In genomic region chr16:84174396-84174795, GRCh38 we compare ENCODE assay signal across 24 cellular contexts. TPM values are rescaled to one million over a fixed set of nuclear protein-coding genes. Genes with fewer than 3 reads are reported as not detected.
DNase-seq lines count a peak whose midpoint lies in the region; ATAC-seq, FAIRE-seq and TF ChIP-seq lines count a peak whose summit lies in the region.
"Had no signal": no experiment of that assay in that cellular context is flagged by ENCODE, and none has a peak within 500 bp of the region (broad histone marks: within the 10 kb centered on the region; RNA-seq: fewer than 3 reads in every experiment).

No MANE protein-coding gene starts in this region.

- 90% methylated on average over 4 of the region's 11 CpGs; no CpG with 5 or more reads in 1 of the 2 experiments for WGBS in IMR-90 (ENCODE audit: extremely low coverage in 2 of 2, insufficient read length in 1 of 2), 2 experiments
- WGBS in K562 (ENCODE audit: insufficient coverage, low coverage, missing lambda C conversion rate), result 2% methylated on average over 11 of the region's 11 CpGs

- no peak overlapping the region for H2BK15ac ChIP-seq in IMR-90 (ENCODE audit: low read depth, low read length)

- ATAC-seq in HCT116 (no peak), IMR-90 (ENCODE audit: low read depth) (no peak), K562 (no peak)
- ATAC-seq: A549 had no signal

- H3K9ac ChIP-seq in HCT116 (ENCODE audit: low read length), result no peak overlapping the region
- no peak overlapping the region for H3K9ac ChIP-seq in IMR-90 (ENCODE audit: low read depth, low read length)
- no peak overlapping the region for H3K9ac ChIP-seq in K562 (ENCODE audit: insufficient read depth in 1 of 2, low read depth in 2 of 2, low read length in 2 of 2)

- intact Hi-C loops in HCT116 (cut with micrococcal nuclease), result no loop called here
- intact Hi-C loops in IMR-90 (cut with micrococcal nuclease), result no loop called here
- intact Hi-C loops in K562 (cut with micrococcal nuclease), result loop anchor here (2.0 kb wide), 1 partner anchor 34 kb away; no protein-coding TSS in a partner anchor

- in situ Hi-C loops in IMR-90 (cut with MboI; ENCODE audit: low sequenced_read_pairs), result loop anchor here (10.0 kb wide), 1 partner anchor 210 kb away; the partner anchor contains the start of gene NECAB2
- in situ Hi-C loops in K562 (cut with MboI), result no loop called here

- H2AFZ ChIP-seq in HCT116 (ENCODE audit: low read depth, low read length, poor library complexity, severe bottlenecking), result no peak overlapping the region
- H2AFZ ChIP-seq in IMR-90 (replicated peaks; ENCODE audit: low read length, poor library complexity), result no peak overlapping the region
- H2AFZ ChIP-seq in K562 (ENCODE audit: low read depth, low read length), result no peak overlapping the region; the same call in 1 of the 2 replicates

- BruUV-seq in HCT116 (replicated peaks; lab: Mats Ljungman, UMichigan) (TSS peak; percentile 18), IMR-90 (replicated peaks; lab: Mats Ljungman, UMichigan) (no TSS peak), K562 (replicated peaks; lab: Mats Ljungman, UMichigan) (no TSS peak)

- H3K9me2 ChIP-seq in HCT116 (ENCODE audit: insufficient read depth), result no peaks in the 10 kb centered on the region

- no peak overlapping the region for H2BK120ac ChIP-seq in IMR-90 (ENCODE audit: low read depth, low read length)

- no peak overlapping the region for H4K91ac ChIP-seq in IMR-90 (ENCODE audit: insufficient read depth, low read depth, low read length)

- H3K23ac ChIP-seq in IMR-90 (ENCODE audit: low read depth, low read length), result no peak overlapping the region

- H3K4me3 ChIP-seq in HCT116 (replicated peaks in 1 of 2; ENCODE audit: low read depth in 1 of 2, low read length in 2 of 2) (no peak overlapping the region), IMR-90 (ENCODE audit: insufficient read depth, low read depth, low read length) (no peak overlapping the region), K562 (no peak overlapping the region), SJCRH30 (no peak overlapping the region)
- H3K4me3 ChIP-seq: A549, HAP-1 had no signal

- H3K36me3 ChIP-seq in HCT116 (ENCODE audit: control insufficient read depth in 1 of 2, insufficient read depth in 2 of 2, low read length in 2 of 2), result peaks cover 6 to 7% of the 10 kb centered on the region in 2 experiments; a peak in 2 of 4 replicates
- peaks cover 9% of the 10 kb centered on the region for H3K36me3 ChIP-seq in IMR-90 (ENCODE audit: control insufficient read depth, insufficient read depth, low read length)
- H3K36me3 ChIP-seq in K562 (ENCODE audit: control insufficient read depth, insufficient read depth, low read length), result peaks cover 18% of the 10 kb centered on the region; the same call in 1 of the 3 replicates
- H3K36me3 ChIP-seq in SJCRH30, result peaks cover 3% of the 10 kb centered on the region; the same call in 1 of the 2 replicates

- no peaks in the 10 kb centered on the region for H3K9me3 ChIP-seq in HCT116 (ENCODE audit: control insufficient read depth in 1 of 2, insufficient read depth in 1 of 2, low read depth in 1 of 2, low read length in 2 of 2)
- no peaks in the 10 kb centered on the region for H3K9me3 ChIP-seq in IMR-90 (ENCODE audit: control insufficient read depth, insufficient read depth, low read length)
- H3K9me3 ChIP-seq in K562 (replicated peaks; ENCODE audit: control insufficient read depth, insufficient read depth, low read depth, low read length), result no peaks in the 10 kb centered on the region
- H3K9me3 ChIP-seq in SJCRH30 (replicated peaks), result no peaks in the 10 kb centered on the region
- H3K9me3 ChIP-seq: A549, HAP-1 had no signal

- H3K56ac ChIP-seq in IMR-90 (ENCODE audit: extremely low read depth, insufficient read depth, low read length), result no peak overlapping the region

- H3K4me1 Mint-ChIP-seq in progenitor cell of endocrine pancreas (ENCODE audit: low read depth), result peaks cover 4% of the 10 kb centered on the region

- no peaks in the 10 kb centered on the region for H3K9me3 Mint-ChIP-seq in progenitor cell of endocrine pancreas (ENCODE audit: low read depth)
- H3K9me3 Mint-ChIP-seq: CD4-positive, alpha-beta memory T cell had no signal

- no peak overlapping the region for H3K4ac ChIP-seq in IMR-90 (ENCODE audit: low read depth, low read length)

- H3K79me2 ChIP-seq in HCT116 (ENCODE audit: insufficient read depth, low read length) (no peaks in the 10 kb centered on the region), K562 (ENCODE audit: control insufficient read depth, insufficient read depth, low read length) (no peaks in the 10 kb centered on the region)

- no peak overlapping the region for H3K18ac ChIP-seq in IMR-90 (ENCODE audit: low read depth, low read length)

- DNase-seq in HCT116 (ENCODE audit: low read depth, low spot score) (no peak), IMR-90 (no peak), K562 (ENCODE audit: extremely low read depth in 1 of 4, low spot score in 3 of 4) (no peak), progenitor cell of endocrine pancreas (ENCODE audit: low spot score, unreplicated experiment) (no peak), SJCRH30 (no peak), AG08396 (ENCODE audit: low spot score) (no peak)
- no peak for DNase-seq in activated naive CD4-positive, alpha-beta T cell treated with anti-CD3 and anti-CD28 coated beads, Interleukin-2, amount 50 U/mL, for 16 hours
- DNase-seq: 8988T; ACHN; C1 segment of cervical spinal cord; Calu3; CD4-positive, alpha-beta memory T cell; COR-L47; DMS53; DMS79 treated with DMSO at 0.1 percent for 48 hours; GF-D8; GOT3 had no signal

- H3K27ac ChIP-seq in HCT116 (ENCODE audit: low read depth, low read length), result no peak overlapping the region
- H3K27ac ChIP-seq in IMR-90 (ENCODE audit: insufficient read depth, low read length), result no peak overlapping the region
- H3K27ac ChIP-seq in K562 (ENCODE audit: extremely low read depth, low read depth, low read length), result no peak overlapping the region
- no peak overlapping the region for H3K27ac ChIP-seq in SJCRH30
- H3K27ac ChIP-seq: A549 had no signal

- H3K14ac ChIP-seq in IMR-90 (replicated peaks; ENCODE audit: low read depth, low read length), result no peak overlapping the region

- TF ChIP-seq CTCF in HCT116 (IDR thresholded peaks at IDR 0.05 in 2 of 3, conservative IDR thresholded peaks at IDR 0.05 in 1 of 3; ENCODE audit: borderline replicate concordance in 1 of 3, insufficient read depth in 1 of 3, low read depth in 2 of 3, low read length in 2 of 3) (no peak), IMR-90 (conservative IDR thresholded peaks at IDR 0.05; ENCODE audit: low read depth, low read length) (no peak), K562 (IDR thresholded peaks at IDR 0.05 in 2 of 3, conservative IDR thresholded peaks at IDR 0.05 in 1 of 3; ENCODE audit: insufficient read depth in 2 of 3, low read depth in 1 of 3, low read length in 3 of 3) (no peak), progenitor cell of endocrine pancreas (IDR thresholded peaks at IDR 0.05; ENCODE audit: unreplicated experiment) (no peak)

- H3K4me2 ChIP-seq in HCT116 (ENCODE audit: low read length) (no peak overlapping the region), IMR-90 (ENCODE audit: low read depth, low read length) (no peak overlapping the region), K562 (ENCODE audit: insufficient read depth, low read length) (no peak overlapping the region; the same call in 1 of the 2 replicates)
- H3K4me2 ChIP-seq: A549 had no signal

- H2AK5ac ChIP-seq in IMR-90 (ENCODE audit: low read depth, low read length), result 0 out of 2 replicates have a peak overlapping the region, but pooled peaks have one; percentile 9

- RAD21 ChIA-PET in HCT116 (lab: Charles Lee; ENCODE audit: low non-redundant PET in 1 of 2, low total read pairs in 2 of 2, uncharacterized antibody in 2 of 2, unreplicated experiment in 2 of 2), result no interaction called here

- TF ChIP-seq POLR2A in HCT116 (IDR thresholded peaks at IDR 0.05; ENCODE audit: borderline replicate concordance, extremely low read depth, insufficient read depth, insufficient read length), result no peak
- TF ChIP-seq POLR2A in IMR-90 (IDR thresholded peaks at IDR 0.05; ENCODE audit: low read depth, low read length), result no peak
- TF ChIP-seq POLR2A in K562 (conservative IDR thresholded peaks at IDR 0.05), result no peak

- H4K20me1 ChIP-seq in HCT116 (ENCODE audit: insufficient read depth) (no peaks in the 10 kb centered on the region), IMR-90 (ENCODE audit: insufficient read depth, low read length) (peaks cover 16% of the 10 kb centered on the region), K562 (replicated peaks; ENCODE audit: control insufficient read depth, insufficient read depth, low read length) (peaks cover 20% of the 10 kb centered on the region)

- peaks cover 1% of the 10 kb centered on the region for H3K36me3 Mint-ChIP-seq in progenitor cell of endocrine pancreas (ENCODE audit: insufficient read depth)

- POLR2A ChIA-PET in HCT116 (lab: Charles Lee), result no interaction called here
- POLR2A ChIA-PET in IMR-90 (lab: Charles Lee; ENCODE audit: unreplicated experiment), result no interaction called here
- POLR2A ChIA-PET in K562 (lab: Yijun Ruan, JAX), result no interaction called here

- H2AK9ac ChIP-seq in IMR-90 (replicated peaks; ENCODE audit: low read depth, low read length, poor library complexity), result no peak overlapping the region

- CTCF ChIA-PET in HCT116 (lab: Charles Lee), result interaction anchor here (1.4 kb wide), 1 partner anchor 13 kb away, joined by 3 read pairs; the partner anchor contains the start of gene TAF1C
- CTCF ChIA-PET in IMR-90 (lab: Yijun Ruan, JAX), result interaction anchor here (1.3 to 3.5 kb wide), 3 partner anchors 13 to 83 kb away, joined by 5 to 24 read pairs (median 14); partner anchors contain the start of gene TAF1C
- CTCF ChIA-PET in K562 (lab: Yijun Ruan, JAX; ENCODE audit: low intra/inter-chr PET ratio), result interaction anchor here (1.8 kb wide), 1 partner anchor 89 kb away, joined by 10 read pairs; no protein-coding TSS in a partner anchor

- H2BK5ac ChIP-seq in IMR-90 (ENCODE audit: low read depth, low read length, poor library complexity, severe bottlenecking), result no peak overlapping the region

- TF ChIP-seq EP300 in K562 (IDR thresholded peaks at IDR 0.05; ENCODE audit: low read length), result no peak

- dilution Hi-C loops in IMR-90 (cut with HindIII; ENCODE audit: low sequenced_read_pairs, unreplicated experiment), result no loop called here

- peaks cover 0 to 12% of the 10 kb centered on the region in 2 experiments; a peak in 2 of 4 replicates for H3K79me1 ChIP-seq in IMR-90 (ENCODE audit: low read depth in 1 of 2, low read length in 2 of 2)

- H4K8ac ChIP-seq in IMR-90 (ENCODE audit: low read depth in 2 of 2, low read length in 2 of 2), result no peak overlapping the region

- peaks cover 0 to 18% of the 10 kb centered on the region in 2 experiments; a peak in 3 of 4 replicates for H3K4me1 ChIP-seq in HCT116 (ENCODE audit: control insufficient read depth in 1 of 2, insufficient read depth in 2 of 2, low read length in 2 of 2)
- H3K4me1 ChIP-seq in IMR-90 (ENCODE audit: control insufficient read depth, insufficient read depth, low read length), result peaks cover 15% of the 10 kb centered on the region
- peaks cover 7 to 32% of the 10 kb centered on the region in 2 experiments; a peak in 3 of 5 replicates for H3K4me1 ChIP-seq in K562 (replicated peaks in 1 of 2; ENCODE audit: control insufficient read depth in 2 of 2, insufficient read depth in 2 of 2, low read length in 2 of 2)
- no peaks in the 10 kb centered on the region for H3K4me1 ChIP-seq in SJCRH30

- peak overlapping the region; percentile 67 for H3K27ac Mint-ChIP-seq in progenitor cell of endocrine pancreas

- H3K9me1 ChIP-seq in IMR-90 (ENCODE audit: insufficient read depth, low read length) (peaks cover 12% of the 10 kb centered on the region; the same call in 1 of the 2 replicates), K562 (ENCODE audit: control insufficient read depth, insufficient read depth, low read length) (no peaks in the 10 kb centered on the region)

- TF ChIP-seq RAD21 in HCT116 (IDR thresholded peaks at IDR 0.05; ENCODE audit: low read depth) (no peak), IMR-90 (IDR thresholded peaks at IDR 0.05; ENCODE audit: low read length) (no peak), K562 (CRISPR knock-in tag; conservative IDR thresholded peaks at IDR 0.05 in 1 of 2, IDR thresholded peaks at IDR 0.05 in 1 of 2) (no peak)

- H4K5ac ChIP-seq in IMR-90 (ENCODE audit: low read depth, low read length), result no peak overlapping the region

- peaks cover 7% of the 10 kb centered on the region for H3K27me3 Mint-ChIP-seq in progenitor cell of endocrine pancreas

- no peak overlapping the region for H2BK20ac ChIP-seq in IMR-90 (ENCODE audit: low read depth, low read length)

- no peak overlapping the region for H3K4me3 Mint-ChIP-seq in progenitor cell of endocrine pancreas (ENCODE audit: low read depth)
- H3K4me3 Mint-ChIP-seq: CD4-positive, alpha-beta memory T cell had no signal

- H3K27me3 ChIP-seq in HCT116 (ENCODE audit: insufficient read depth, low read length) (no peaks in the 10 kb centered on the region), IMR-90 (ENCODE audit: control insufficient read depth, insufficient read depth, low read length) (peaks cover 8% of the 10 kb centered on the region; the same call in 1 of the 2 replicates), K562 (ENCODE audit: control insufficient read depth in 2 of 2, insufficient read depth in 2 of 2, low read length in 2 of 2) (peaks cover 11 to 35% of the 10 kb centered on the region in 2 experiments; a peak in 4 of 5 replicates), SJCRH30 (no peaks in the 10 kb centered on the region)

- FAIRE-seq in K562 (lab: Jason Lieb, UNC), result peak; percentile 49
- FAIRE-seq: A549, GM12891, H54 had no signal

RNA-seq across cellular contexts. Expression of gene TAF1C, which starts 12.5 kb away (rescaled TPM):
- 76.3 TPM for total RNA-seq in HCT116 (2021; ENCODE audit: unreplicated experiment)
- polyA plus RNA-seq in HCT116 (2012), result 43.4 and 52.0 TPM in 2 replicates
- 6.1 and 7.3 TPM in 2 replicates for total RNA-seq in IMR-90 (2012; rRNA removed)
- polyA plus RNA-seq in IMR-90 (2012; rRNA removed), result 35.5 and 41.6 TPM in 2 replicates
- polyA plus RNA-seq in IMR-90 (2012; cell fraction: cytosol; rRNA removed), result 15.1 and 17.4 TPM in 2 replicates
- polyA plus RNA-seq in IMR-90 (2012; cell fraction: nucleus; rRNA removed; ENCODE audit: low replicate concordance), result 397 and 707 TPM in 2 replicates
- total RNA-seq in K562 (2011; cell fraction: chromatin; rRNA removed; ENCODE audit: low replicate concordance), result 116 and 351 TPM in 2 replicates
- 244 and 250 TPM in 2 replicates for total RNA-seq in K562 (2011; cell fraction: nucleolus; rRNA removed)
- 152 and 153 TPM in 2 replicates for total RNA-seq in K562 (2011; cell fraction: nucleoplasm; rRNA removed)
- 26.2 and 43.0 TPM in 2 replicates for total RNA-seq in K562 (2014; rRNA removed)
- total RNA-seq in K562 (2014; rRNA removed; fragmentation: Illumina TruSeq; extraction: Trizol), result 7.9 and 9.8 TPM in 2 replicates
- total RNA-seq in K562 (2015; rRNA removed; fragmentation: Illumina TruSeq; extraction: Trizol), result 22.3 and 23.0 TPM in 2 replicates
- total RNA-seq in K562 (2021), result 46.6 and 55.0 TPM in 2 replicates
- polyA plus RNA-seq in K562 (2011; rRNA removed), result 16.7 and 31.2 TPM in 2 replicates
- 19.9 and 24.5 TPM in 2 replicates for polyA plus RNA-seq in K562 (2011; cell fraction: cytosol; rRNA removed)
- polyA plus RNA-seq in K562 (2011; cell fraction: nucleus; rRNA removed), result 377 and 587 TPM in 2 replicates
- polyA plus RNA-seq in K562 (2012), result 49.7 and 55.2 TPM in 2 replicates
- 21.0 and 35.4 TPM in 2 replicates for polyA plus RNA-seq in K562 (2014; fragmentation: Illumina TruSeq; extraction: Trizol)
- polyA plus RNA-seq in K562 (2014; fragmentation: Nextera tagmentation; extraction: Ambion mirVana), result 1 to 10 TPM; 1.5 TPM
- polyA plus RNA-seq in K562 (2014; rRNA removed), result 64.8 and 74.8 TPM in 2 replicates
- polyA minus RNA-seq in K562 (2011; rRNA and poly(A)+ RNA removed), result 15.9 and 16.8 TPM in 2 replicates
- 12.5 and 15.9 TPM in 2 replicates for polyA minus RNA-seq in K562 (2011; cell fraction: cytosol; rRNA and poly(A)+ RNA removed)
- 100 and 102 TPM in 2 replicates for polyA minus RNA-seq in K562 (2011; cell fraction: nucleus; rRNA and poly(A)+ RNA removed)
- total RNA-seq in progenitor cell of endocrine pancreas, result 87.1 and 94.7 TPM in 2 replicates
- 13.8 and 17.1 TPM in 2 replicates for total RNA-seq in SJCRH30 (2014; rRNA removed; shearing (Covaris generic))

RNA-seq across cellular contexts. Expression of gene ADAD2, which starts 16.6 kb away (rescaled TPM):
- total RNA-seq in HCT116 (2021; ENCODE audit: unreplicated experiment) (not detected), IMR-90 (2012; rRNA removed) (not detected in 2 replicates), K562 (2014; rRNA removed) (not detected in 2 replicates), K562 (2014; rRNA removed; fragmentation: Illumina TruSeq; extraction: Trizol) (not detected in 2 replicates), K562 (2015; rRNA removed; fragmentation: Illumina TruSeq; extraction: Trizol) (not detected in 2 replicates), K562 (2021) (not detected in 2 replicates), progenitor cell of endocrine pancreas (not detected in 2 replicates)
- polyA plus RNA-seq in HCT116 (2012), result not detected in 2 replicates
- polyA plus RNA-seq in IMR-90 (2012; rRNA removed) (not detected in 2 replicates), K562 (2011; rRNA removed) (not detected in 2 replicates), K562 (2014; fragmentation: Illumina TruSeq; extraction: Trizol) (not detected in 2 replicates), K562 (2014; fragmentation: Nextera tagmentation; extraction: Ambion mirVana) (not detected), K562 (2014; rRNA removed) (0.07 TPM in 1 of 2 replicates, not detected in the other)
- 0.06 TPM in 1 of 2 replicates, not detected in the other for polyA plus RNA-seq in IMR-90 (2012; cell fraction: cytosol; rRNA removed)
- polyA plus RNA-seq in IMR-90 (2012; cell fraction: nucleus; rRNA removed; ENCODE audit: low replicate concordance), result 0.03 TPM in 1 of 2 replicates, not detected in the other
- not detected in 2 replicates for total RNA-seq in K562 (2011; cell fraction: chromatin; rRNA removed; ENCODE audit: low replicate concordance)
- not detected in 2 replicates for total RNA-seq in K562 (2011; cell fraction: nucleolus; rRNA removed)
- not detected in 2 replicates for total RNA-seq in K562 (2011; cell fraction: nucleoplasm; rRNA removed)
- not detected in 2 replicates for polyA plus RNA-seq in K562 (2011; cell fraction: cytosol; rRNA removed)
- not detected in 2 replicates for polyA plus RNA-seq in K562 (2011; cell fraction: nucleus; rRNA removed)
- polyA plus RNA-seq in K562 (2012), result not detected in 2 replicates
- polyA minus RNA-seq in K562 (2011; rRNA and poly(A)+ RNA removed), result not detected in 2 replicates
- polyA minus RNA-seq in K562 (2011; cell fraction: cytosol; rRNA and poly(A)+ RNA removed), result not detected in 2 replicates
- not detected in 2 replicates for polyA minus RNA-seq in K562 (2011; cell fraction: nucleus; rRNA and poly(A)+ RNA removed)
- total RNA-seq in SJCRH30 (2014; rRNA removed; shearing (Covaris generic)), result 0.22 and 0.71 TPM in 2 replicates
- total RNA-seq: Calu3; CD4-positive, alpha-beta memory T cell; Daoy; G401 had no signal
- polyA plus RNA-seq: A549; BJ; CD4-positive, alpha-beta memory T cell had no signal

RNA-seq across cellular contexts. Expression of gene DNAAF1, which starts 29.3 kb away (rescaled TPM):
- total RNA-seq in HCT116 (2021; ENCODE audit: unreplicated experiment) (0.30 TPM), IMR-90 (2012; rRNA removed) (not detected in 2 replicates), K562 (2014; rRNA removed) (not detected in 2 replicates), K562 (2014; rRNA removed; fragmentation: Illumina TruSeq; extraction: Trizol) (not detected in 2 replicates), K562 (2015; rRNA removed; fragmentation: Illumina TruSeq; extraction: Trizol) (not detected in 2 replicates), K562 (2021) (not detected in 2 replicates), progenitor cell of endocrine pancreas (1.4 and 1.8 TPM in 2 replicates)
- polyA plus RNA-seq in HCT116 (2012), result 0.35 and 0.44 TPM in 2 replicates
- polyA plus RNA-seq in IMR-90 (2012; rRNA removed) (0.05 TPM in 1 of 2 replicates, not detected in the other), K562 (2011; rRNA removed) (not detected in 2 replicates), K562 (2014; fragmentation: Illumina TruSeq; extraction: Trizol) (not detected in 2 replicates), K562 (2014; fragmentation: Nextera tagmentation; extraction: Ambion mirVana) (not detected), K562 (2014; rRNA removed) (0.01 and 0.23 TPM in 2 replicates)
- polyA plus RNA-seq in IMR-90 (2012; cell fraction: cytosol; rRNA removed), result not detected in 2 replicates
- 0.10 and 0.23 TPM in 2 replicates for polyA plus RNA-seq in IMR-90 (2012; cell fraction: nucleus; rRNA removed; ENCODE audit: low replicate concordance)
- not detected in 2 replicates for total RNA-seq in K562 (2011; cell fraction: chromatin; rRNA removed; ENCODE audit: low replicate concordance)
- total RNA-seq in K562 (2011; cell fraction: nucleolus; rRNA removed), result not detected in 2 replicates
- total RNA-seq in K562 (2011; cell fraction: nucleoplasm; rRNA removed), result not detected in 2 replicates
- 0.03 TPM in 1 of 2 replicates, not detected in the other for polyA plus RNA-seq in K562 (2011; cell fraction: cytosol; rRNA removed)
- polyA plus RNA-seq in K562 (2011; cell fraction: nucleus; rRNA removed), result 0.04 and 0.20 TPM in 2 replicates
- 0.14 and 0.18 TPM in 2 replicates for polyA plus RNA-seq in K562 (2012)
- not detected in 2 replicates for polyA minus RNA-seq in K562 (2011; rRNA and poly(A)+ RNA removed)
- polyA minus RNA-seq in K562 (2011; cell fraction: cytosol; rRNA and poly(A)+ RNA removed), result not detected in 2 replicates
- polyA minus RNA-seq in K562 (2011; cell fraction: nucleus; rRNA and poly(A)+ RNA removed), result not detected in 2 replicates
- 0.18 TPM in 1 of 2 replicates, not detected in the other for total RNA-seq in SJCRH30 (2014; rRNA removed; shearing (Covaris generic))
- total RNA-seq: Calu3, Daoy, G401 had no signal
- polyA plus RNA-seq: BJ had no signal

RNA-seq across cellular contexts. Expression of gene HSDL1, which starts 29.4 kb away (rescaled TPM):
- total RNA-seq in HCT116 (2021; ENCODE audit: unreplicated experiment) (35.8 TPM), IMR-90 (2012; rRNA removed) (18.3 and 25.6 TPM in 2 replicates), K562 (2014; rRNA removed) (19.7 and 20.5 TPM in 2 replicates), K562 (2014; rRNA removed; fragmentation: Illumina TruSeq; extraction: Trizol) (31.5 and 36.4 TPM in 2 replicates), K562 (2015; rRNA removed; fragmentation: Illumina TruSeq; extraction: Trizol) (38.6 and 39.9 TPM in 2 replicates), K562 (2021) (26.4 and 27.7 TPM in 2 replicates), progenitor cell of endocrine pancreas (43.8 and 47.7 TPM in 2 replicates)
- 13.5 and 22.0 TPM in 2 replicates for polyA plus RNA-seq in HCT116 (2012)
- polyA plus RNA-seq in IMR-90 (2012; rRNA removed) (9.4 and 11.6 TPM in 2 replicates), K562 (2011; rRNA removed) (41.2 and 45.7 TPM in 2 replicates), K562 (2014; fragmentation: Illumina TruSeq; extraction: Trizol) (24.1 and 26.9 TPM in 2 replicates), K562 (2014; fragmentation: Nextera tagmentation; extraction: Ambion mirVana) (10 to 100 TPM; 14.8 to 16.3 TPM), K562 (2014; rRNA removed) (25.8 and 31.0 TPM in 2 replicates)
- 12.5 and 22.4 TPM in 2 replicates for polyA plus RNA-seq in IMR-90 (2012; cell fraction: cytosol; rRNA removed)
- polyA plus RNA-seq in IMR-90 (2012; cell fraction: nucleus; rRNA removed; ENCODE audit: low replicate concordance), result 11.9 and 26.2 TPM in 2 replicates
- total RNA-seq in K562 (2011; cell fraction: chromatin; rRNA removed; ENCODE audit: low replicate concordance), result 41.6 and 67.8 TPM in 2 replicates
- total RNA-seq in K562 (2011; cell fraction: nucleolus; rRNA removed), result 17.2 and 22.9 TPM in 2 replicates
- total RNA-seq in K562 (2011; cell fraction: nucleoplasm; rRNA removed), result 32.9 and 33.4 TPM in 2 replicates
- 14.2 and 29.2 TPM in 2 replicates for polyA plus RNA-seq in K562 (2011; cell fraction: cytosol; rRNA removed)
- 21.6 and 41.6 TPM in 2 replicates for polyA plus RNA-seq in K562 (2011; cell fraction: nucleus; rRNA removed)
- 30.0 and 50.6 TPM in 2 replicates for polyA plus RNA-seq in K562 (2012)
- polyA minus RNA-seq in K562 (2011; rRNA and poly(A)+ RNA removed), result 44.1 and 45.6 TPM in 2 replicates
- 13.4 and 18.9 TPM in 2 replicates for polyA minus RNA-seq in K562 (2011; cell fraction: cytosol; rRNA and poly(A)+ RNA removed)
- polyA minus RNA-seq in K562 (2011; cell fraction: nucleus; rRNA and poly(A)+ RNA removed), result 8.1 and 13.8 TPM in 2 replicates
- 22.1 and 22.5 TPM in 2 replicates for total RNA-seq in SJCRH30 (2014; rRNA removed; shearing (Covaris generic))

RNA-seq across cellular contexts. Expression of gene MBTPS1, which starts 57.7 kb away (rescaled TPM):
- total RNA-seq in HCT116 (2021; ENCODE audit: unreplicated experiment) (111 TPM), IMR-90 (2012; rRNA removed) (70.3 and 70.4 TPM in 2 replicates), K562 (2014; rRNA removed) (43.8 and 50.9 TPM in 2 replicates), K562 (2014; rRNA removed; fragmentation: Illumina TruSeq; extraction: Trizol) (31.7 and 32.0 TPM in 2 replicates), K562 (2015; rRNA removed; fragmentation: Illumina TruSeq; extraction: Trizol) (35.7 and 40.3 TPM in 2 replicates), K562 (2021) (46.6 and 53.9 TPM in 2 replicates), progenitor cell of endocrine pancreas (94.7 and 98.9 TPM in 2 replicates)
- polyA plus RNA-seq in HCT116 (2012), result 65.5 and 68.4 TPM in 2 replicates
- polyA plus RNA-seq in IMR-90 (2012; rRNA removed) (45.9 and 59.0 TPM in 2 replicates), K562 (2011; rRNA removed) (47.5 and 57.6 TPM in 2 replicates), K562 (2014; fragmentation: Illumina TruSeq; extraction: Trizol) (47.5 and 50.6 TPM in 2 replicates), K562 (2014; fragmentation: Nextera tagmentation; extraction: Ambion mirVana) (1 to 10 TPM; 2.8 to 4.3 TPM), K562 (2014; rRNA removed) (47.3 and 52.6 TPM in 2 replicates)
- 51.7 and 95.2 TPM in 2 replicates for polyA plus RNA-seq in IMR-90 (2012; cell fraction: cytosol; rRNA removed)
- 75.3 and 106 TPM in 2 replicates for polyA plus RNA-seq in IMR-90 (2012; cell fraction: nucleus; rRNA removed; ENCODE audit: low replicate concordance)
- 203 and 232 TPM in 2 replicates for total RNA-seq in K562 (2011; cell fraction: chromatin; rRNA removed; ENCODE audit: low replicate concordance)
- 178 and 187 TPM in 2 replicates for total RNA-seq in K562 (2011; cell fraction: nucleolus; rRNA removed)
- 182 and 207 TPM in 2 replicates for total RNA-seq in K562 (2011; cell fraction: nucleoplasm; rRNA removed)
- 34.2 and 40.0 TPM in 2 replicates for polyA plus RNA-seq in K562 (2011; cell fraction: cytosol; rRNA removed)
- polyA plus RNA-seq in K562 (2011; cell fraction: nucleus; rRNA removed), result 123 and 127 TPM in 2 replicates
- 53.2 and 68.8 TPM in 2 replicates for polyA plus RNA-seq in K562 (2012)
- polyA minus RNA-seq in K562 (2011; rRNA and poly(A)+ RNA removed), result 74.1 and 90.4 TPM in 2 replicates
- polyA minus RNA-seq in K562 (2011; cell fraction: cytosol; rRNA and poly(A)+ RNA removed), result 38.7 and 55.3 TPM in 2 replicates
- 101 and 126 TPM in 2 replicates for polyA minus RNA-seq in K562 (2011; cell fraction: nucleus; rRNA and poly(A)+ RNA removed)
- 38.2 and 39.2 TPM in 2 replicates for total RNA-seq in SJCRH30 (2014; rRNA removed; shearing (Covaris generic))
